8 cellular contexts compared by ENCODE assay signal in the genomic region with DNA sequence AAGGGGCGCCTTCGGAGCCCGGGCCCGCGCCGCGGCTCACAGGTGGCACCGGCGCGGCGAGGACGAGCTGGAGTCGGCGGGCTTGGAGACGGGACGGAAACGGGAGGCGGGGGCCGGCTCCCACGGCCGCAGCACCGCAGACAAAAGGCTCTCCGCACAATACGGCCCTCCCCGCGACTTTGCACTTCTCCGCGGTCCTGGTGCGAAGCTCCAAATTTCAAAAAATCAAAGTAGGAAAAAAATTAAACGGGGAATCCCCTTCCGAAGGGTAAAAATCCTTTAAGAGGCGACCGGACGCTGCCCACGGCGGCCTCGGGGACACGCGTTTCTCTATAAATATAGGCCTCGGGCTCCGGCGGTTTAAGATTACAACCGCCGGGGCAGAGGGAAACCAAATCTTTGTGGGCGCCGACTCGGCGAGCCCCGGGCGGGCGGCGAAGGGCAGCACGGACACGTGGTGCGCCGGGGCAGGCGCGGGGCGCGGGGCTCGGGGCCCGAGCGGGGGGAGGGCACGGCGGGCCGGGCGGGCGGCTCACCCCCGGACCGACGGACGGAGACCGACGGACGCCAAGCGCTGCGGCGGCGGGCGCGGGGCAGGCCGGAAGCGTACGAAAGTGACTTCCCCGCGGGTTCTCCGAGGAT. TPM values are rescaled to one million over a fixed set of nuclear protein-coding genes. Genes with fewer than 3 reads are reported as not detected.
DNase-seq lines count a peak whose midpoint lies in the region; ATAC-seq lines count a peak whose summit lies in the region.

No MANE protein-coding gene starts in this region.

- DNase-seq in DMS 273 (lab: John Stamatoyannopoulos, UW; ENCODE audit: unreplicated experiment) (peak; percentile 99), DMS 273 treated with DMSO at 0.1 percent for 48 hours (lab: John Stamatoyannopoulos, UW) (no peak), NCI-H774 (lab: John Stamatoyannopoulos, UW) (peak; percentile 56), left ventricle myocardium superior (peak; percentile 53), DMS79 (lab: John Stamatoyannopoulos, UW) (no peak)

- peaks cover 13% of the 10 kb centered on the region for H3K36me3 ChIP-seq in rectal smooth muscle tissue (ENCODE audit: control insufficient read depth, insufficient read depth, low read length)

- H3K27ac Mint-ChIP-seq in activated naive CD8-positive, alpha-beta T cell = peak overlapping the region; percentile 89

- peaks cover 37% of the 10 kb centered on the region for H3K4me1 Mint-ChIP-seq in activated naive CD8-positive, alpha-beta T cell (ENCODE audit: low read depth)

- peak overlapping the region; percentile 96 for H3K4me3 Mint-ChIP-seq in activated naive CD8-positive, alpha-beta T cell

- intact Hi-C loops in left ventricle myocardium superior (cut with micrococcal nuclease) = no loop called here

- H3K9me3 Mint-ChIP-seq in activated naive CD8-positive, alpha-beta T cell (ENCODE audit: low read depth) = no peaks in the 10 kb centered on the region

- H3K4me3 ChIP-seq in rectal smooth muscle tissue (ENCODE audit: low read length) = peak overlapping the region; percentile 87

- ATAC-seq in HG02763 (IDR thresholded peaks at IDR 0.05; ENCODE audit: unreplicated experiment) = peak; percentile 48
- ATAC-seq in left ventricle myocardium superior = peak; percentile 46

- H3K4me1 ChIP-seq in rectal smooth muscle tissue (ENCODE audit: control insufficient read depth, insufficient read depth, low read length) = peaks cover 17% of the 10 kb centered on the region

- peak overlapping the region; percentile 75 for H3K27ac ChIP-seq in rectal smooth muscle tissue (ENCODE audit: low read depth, low read length)

- H3K27me3 Mint-ChIP-seq in activated naive CD8-positive, alpha-beta T cell = no peaks in the 10 kb centered on the region

- H3K9ac ChIP-seq in rectal smooth muscle tissue (ENCODE audit: low read length) = peak overlapping the region; percentile 61

- H3K27me3 ChIP-seq in rectal smooth muscle tissue (ENCODE audit: control insufficient read depth, insufficient read depth, low read length) = no peaks in the 10 kb centered on the region

- H3K36me3 Mint-ChIP-seq in activated naive CD8-positive, alpha-beta T cell = peaks cover 20% of the 10 kb centered on the region

RNA-seq across cellular contexts. Expression of a gene that starts 0.5 kb away (rescaled TPM):
- total RNA-seq in left ventricle myocardium superior = 246 TPM

Comparison
In these comparisons a context has a peak if more than half of its experiments do, and no peak if none do; other contexts are left out.
1. DNase-seq: peak in DMS 273 (single experiment), NCI-H774 (single experiment) and left ventricle myocardium superior (single experiment); none in DMS 273 treated with DMSO at 0.1 percent for 48 hours (single experiment) and DMS79 (single experiment).